Comparison of ENCODE assay signal across 1 cellular context in genomic region chr2:240597419-240598181, GRCh38.
A peak's percentile ranks its signal among the peaks of the same experiment; 100 is the strongest.
TF ChIP-seq lines count a peak whose summit lies in the region.

No MANE protein-coding gene starts in this region.

TF ChIP-seq in HepG2, 621 proteins besides CTCF, POLR2A, EP300 and RAD21 (continued from another document and continues in another):
- TF ChIP-seq, protein P1, sequence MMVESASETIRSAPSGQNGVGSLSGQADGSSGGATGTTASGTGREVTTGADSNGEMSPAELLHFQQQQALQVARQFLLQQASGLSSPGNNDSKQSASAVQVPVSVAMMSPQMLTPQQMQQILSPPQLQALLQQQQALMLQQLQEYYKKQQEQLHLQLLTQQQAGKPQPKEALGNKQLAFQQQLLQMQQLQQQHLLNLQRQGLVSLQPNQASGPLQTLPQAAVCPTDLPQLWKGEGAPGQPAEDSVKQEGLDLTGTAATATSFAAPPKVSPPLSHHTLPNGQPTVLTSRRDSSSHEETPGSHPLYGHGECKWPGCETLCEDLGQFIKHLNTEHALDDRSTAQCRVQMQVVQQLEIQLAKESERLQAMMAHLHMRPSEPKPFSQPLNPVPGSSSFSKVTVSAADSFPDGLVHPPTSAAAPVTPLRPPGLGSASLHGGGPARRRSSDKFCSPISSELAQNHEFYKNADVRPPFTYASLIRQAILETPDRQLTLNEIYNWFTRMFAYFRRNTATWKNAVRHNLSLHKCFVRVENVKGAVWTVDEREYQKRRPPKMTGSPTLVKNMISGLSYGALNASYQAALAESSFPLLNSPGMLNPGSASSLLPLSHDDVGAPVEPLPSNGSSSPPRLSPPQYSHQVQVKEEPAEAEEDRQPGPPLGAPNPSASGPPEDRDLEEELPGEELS (CRISPR knock-in tag; IDR thresholded peaks at IDR 0.05) = no peak
- TF ChIP-seq SETDB1 (CRISPR knock-in tag; IDR thresholded peaks at IDR 0.05; ENCODE audit: borderline replicate concordance) (no peak), PITX1 (CRISPR knock-in tag; IDR thresholded peaks at IDR 0.05) (peak; percentile 43; the same call in 1 of the 2 replicates), BCL6 (CRISPR knock-in tag; IDR thresholded peaks at IDR 0.05) (peak; percentile 55), ASH2L (IDR thresholded peaks at IDR 0.05; ENCODE audit: insufficient read length, low read depth, low read length) (peak; percentile 84), ZNF441 (CRISPR knock-in tag; IDR thresholded peaks at IDR 0.05; ENCODE audit: borderline replicate concordance) (peak; percentile 26; the same call in 1 of the 2 replicates), NCOA2 (CRISPR knock-in tag; IDR thresholded peaks at IDR 0.05) (no peak), ZNF7 (CRISPR knock-in tag; IDR thresholded peaks at IDR 0.05) (no peak), RELA (CRISPR knock-in tag; IDR thresholded peaks at IDR 0.05) (no peak), MLX (CRISPR knock-in tag; IDR thresholded peaks at IDR 0.05) (peak; percentile 34; the same call in 1 of the 2 replicates), ZKSCAN5 (CRISPR knock-in tag; IDR thresholded peaks at IDR 0.05) (0 out of 2 replicates have a peak, but pooled peaks have one; percentile 10), UBTF (CRISPR knock-in tag; IDR thresholded peaks at IDR 0.05) (peak; percentile 71; the same call in 1 of the 2 replicates), ZNF33B (CRISPR knock-in tag; IDR thresholded peaks at IDR 0.05) (peak; percentile 84; the same call in 1 of the 2 replicates), IRX3 (CRISPR knock-in tag; IDR thresholded peaks at IDR 0.05; ENCODE audit: borderline replicate concordance, low read depth) (no peak), TBX2 (CRISPR knock-in tag; IDR thresholded peaks at IDR 0.05; ENCODE audit: borderline replicate concordance) (0 out of 2 replicates have a peak, but pooled peaks have one; percentile 30), ZBTB43 (CRISPR knock-in tag; conservative IDR thresholded peaks at IDR 0.05) (no peak), SKI (IDR thresholded peaks at IDR 0.05; ENCODE audit: partially characterized antibody) (peak; percentile 75), ZNF33A (CRISPR knock-in tag; IDR thresholded peaks at IDR 0.05; ENCODE audit: borderline replicate concordance) (no peak), ZEB1 (IDR thresholded peaks at IDR 0.05; ENCODE audit: insufficient replicate concordance, low read depth) (peak; percentile 52), ZNF430 (CRISPR knock-in tag; IDR thresholded peaks at IDR 0.05) (peak; percentile 73; the same call in 1 of the 2 replicates), CSRNP1 (CRISPR knock-in tag; IDR thresholded peaks at IDR 0.05) (peak; percentile 27; the same call in 1 of the 2 replicates), ZNF784 (CRISPR knock-in tag; IDR thresholded peaks at IDR 0.05; ENCODE audit: borderline replicate concordance) (no peak), MEF2D (CRISPR knock-in tag; IDR thresholded peaks at IDR 0.05) (peak; percentile 39; the same call in 1 of the 2 replicates), FOXO1 (CRISPR knock-in tag; IDR thresholded peaks at IDR 0.05) (peak; percentile 51; the same call in 1 of the 2 replicates), MED13 (CRISPR knock-in tag; IDR thresholded peaks at IDR 0.05) (no peak), MXD4 (CRISPR knock-in tag; IDR thresholded peaks at IDR 0.05) (no peak), MED1 (CRISPR knock-in tag; IDR thresholded peaks at IDR 0.05) (peak; percentile 80), NFRKB (IDR thresholded peaks at IDR 0.05) (no peak), ZNF747 (CRISPR knock-in tag; IDR thresholded peaks at IDR 0.05; ENCODE audit: borderline replicate concordance) (0 out of 2 replicates have a peak, but pooled peaks have one; percentile 56), GATAD2A (CRISPR knock-in tag; IDR thresholded peaks at IDR 0.05) (peak; percentile 72), ZNF124 (CRISPR knock-in tag; IDR thresholded peaks at IDR 0.05) (peak; percentile 56; the same call in 1 of the 2 replicates), SAP130 (CRISPR knock-in tag; IDR thresholded peaks at IDR 0.05; ENCODE audit: low read depth) (peak; percentile 61), WIZ (CRISPR knock-in tag; IDR thresholded peaks at IDR 0.05) (no peak), CREBL2 (CRISPR knock-in tag; IDR thresholded peaks at IDR 0.05; ENCODE audit: borderline replicate concordance) (no peak), GABPB1 (CRISPR knock-in tag; IDR thresholded peaks at IDR 0.05) (peak; percentile 44), SNAPC5 (CRISPR knock-in tag; IDR thresholded peaks at IDR 0.05; ENCODE audit: borderline replicate concordance) (no peak), AKAP8 (CRISPR knock-in tag; IDR thresholded peaks at IDR 0.05) (no peak), FOXP1 (IDR thresholded peaks at IDR 0.05) (no peak), FOXP1 (CRISPR knock-in tag; IDR thresholded peaks at IDR 0.05) (peak; percentile 17; the same call in 1 of the 2 replicates), CHD4 (IDR thresholded peaks at IDR 0.05; ENCODE audit: borderline replicate concordance, low read length) (no peak), ZNF777 (CRISPR knock-in tag; IDR thresholded peaks at IDR 0.05) (no peak), SOX5 (CRISPR knock-in tag; IDR thresholded peaks at IDR 0.05; ENCODE audit: borderline replicate concordance) (peak; percentile 23; the same call in 1 of the 2 replicates)
- TF ChIP-seq, protein P2, sequence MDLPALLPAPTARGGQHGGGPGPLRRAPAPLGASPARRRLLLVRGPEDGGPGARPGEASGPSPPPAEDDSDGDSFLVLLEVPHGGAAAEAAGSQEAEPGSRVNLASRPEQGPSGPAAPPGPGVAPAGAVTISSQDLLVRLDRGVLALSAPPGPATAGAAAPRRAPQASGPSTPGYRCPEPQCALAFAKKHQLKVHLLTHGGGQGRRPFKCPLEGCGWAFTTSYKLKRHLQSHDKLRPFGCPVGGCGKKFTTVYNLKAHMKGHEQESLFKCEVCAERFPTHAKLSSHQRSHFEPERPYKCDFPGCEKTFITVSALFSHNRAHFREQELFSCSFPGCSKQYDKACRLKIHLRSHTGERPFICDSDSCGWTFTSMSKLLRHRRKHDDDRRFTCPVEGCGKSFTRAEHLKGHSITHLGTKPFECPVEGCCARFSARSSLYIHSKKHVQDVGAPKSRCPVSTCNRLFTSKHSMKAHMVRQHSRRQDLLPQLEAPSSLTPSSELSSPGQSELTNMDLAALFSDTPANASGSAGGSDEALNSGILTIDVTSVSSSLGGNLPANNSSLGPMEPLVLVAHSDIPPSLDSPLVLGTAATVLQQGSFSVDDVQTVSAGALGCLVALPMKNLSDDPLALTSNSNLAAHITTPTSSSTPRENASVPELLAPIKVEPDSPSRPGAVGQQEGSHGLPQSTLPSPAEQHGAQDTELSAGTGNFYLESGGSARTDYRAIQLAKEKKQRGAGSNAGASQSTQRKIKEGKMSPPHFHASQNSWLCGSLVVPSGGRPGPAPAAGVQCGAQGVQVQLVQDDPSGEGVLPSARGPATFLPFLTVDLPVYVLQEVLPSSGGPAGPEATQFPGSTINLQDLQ (CRISPR knock-in tag; IDR thresholded peaks at IDR 0.05) = no peak
- TF ChIP-seq, protein P3, sequence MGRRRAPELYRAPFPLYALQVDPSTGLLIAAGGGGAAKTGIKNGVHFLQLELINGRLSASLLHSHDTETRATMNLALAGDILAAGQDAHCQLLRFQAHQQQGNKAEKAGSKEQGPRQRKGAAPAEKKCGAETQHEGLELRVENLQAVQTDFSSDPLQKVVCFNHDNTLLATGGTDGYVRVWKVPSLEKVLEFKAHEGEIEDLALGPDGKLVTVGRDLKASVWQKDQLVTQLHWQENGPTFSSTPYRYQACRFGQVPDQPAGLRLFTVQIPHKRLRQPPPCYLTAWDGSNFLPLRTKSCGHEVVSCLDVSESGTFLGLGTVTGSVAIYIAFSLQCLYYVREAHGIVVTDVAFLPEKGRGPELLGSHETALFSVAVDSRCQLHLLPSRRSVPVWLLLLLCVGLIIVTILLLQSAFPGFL (CRISPR knock-in tag; IDR thresholded peaks at IDR 0.05) = no peak
- TF ChIP-seq, protein P4, sequence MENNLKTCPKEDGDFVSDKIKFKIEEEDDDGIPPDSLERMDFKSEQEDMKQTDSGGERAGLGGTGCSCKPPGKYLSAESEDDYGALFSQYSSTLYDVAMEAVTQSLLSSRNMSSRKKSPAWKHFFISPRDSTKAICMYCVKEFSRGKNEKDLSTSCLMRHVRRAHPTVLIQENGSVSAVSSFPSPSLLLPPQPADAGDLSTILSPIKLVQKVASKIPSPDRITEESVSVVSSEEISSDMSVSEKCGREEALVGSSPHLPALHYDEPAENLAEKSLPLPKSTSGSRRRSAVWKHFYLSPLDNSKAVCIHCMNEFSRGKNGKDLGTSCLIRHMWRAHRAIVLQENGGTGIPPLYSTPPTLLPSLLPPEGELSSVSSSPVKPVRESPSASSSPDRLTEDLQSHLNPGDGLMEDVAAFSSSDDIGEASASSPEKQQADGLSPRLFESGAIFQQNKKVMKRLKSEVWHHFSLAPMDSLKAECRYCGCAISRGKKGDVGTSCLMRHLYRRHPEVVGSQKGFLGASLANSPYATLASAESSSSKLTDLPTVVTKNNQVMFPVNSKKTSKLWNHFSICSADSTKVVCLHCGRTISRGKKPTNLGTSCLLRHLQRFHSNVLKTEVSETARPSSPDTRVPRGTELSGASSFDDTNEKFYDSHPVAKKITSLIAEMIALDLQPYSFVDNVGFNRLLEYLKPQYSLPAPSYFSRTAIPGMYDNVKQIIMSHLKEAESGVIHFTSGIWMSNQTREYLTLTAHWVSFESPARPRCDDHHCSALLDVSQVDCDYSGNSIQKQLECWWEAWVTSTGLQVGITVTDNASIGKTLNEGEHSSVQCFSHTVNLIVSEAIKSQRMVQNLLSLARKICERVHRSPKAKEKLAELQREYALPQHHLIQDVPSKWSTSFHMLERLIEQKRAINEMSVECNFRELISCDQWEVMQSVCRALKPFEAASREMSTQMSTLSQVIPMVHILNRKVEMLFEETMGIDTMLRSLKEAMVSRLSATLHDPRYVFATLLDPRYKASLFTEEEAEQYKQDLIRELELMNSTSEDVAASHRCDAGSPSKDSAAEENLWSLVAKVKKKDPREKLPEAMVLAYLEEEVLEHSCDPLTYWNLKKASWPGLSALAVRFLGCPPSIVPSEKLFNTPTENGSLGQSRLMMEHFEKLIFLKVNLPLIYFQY (CRISPR knock-in tag; IDR thresholded peaks at IDR 0.05; ENCODE audit: borderline replicate concordance) = no peak
